In the genomic region with DNA sequence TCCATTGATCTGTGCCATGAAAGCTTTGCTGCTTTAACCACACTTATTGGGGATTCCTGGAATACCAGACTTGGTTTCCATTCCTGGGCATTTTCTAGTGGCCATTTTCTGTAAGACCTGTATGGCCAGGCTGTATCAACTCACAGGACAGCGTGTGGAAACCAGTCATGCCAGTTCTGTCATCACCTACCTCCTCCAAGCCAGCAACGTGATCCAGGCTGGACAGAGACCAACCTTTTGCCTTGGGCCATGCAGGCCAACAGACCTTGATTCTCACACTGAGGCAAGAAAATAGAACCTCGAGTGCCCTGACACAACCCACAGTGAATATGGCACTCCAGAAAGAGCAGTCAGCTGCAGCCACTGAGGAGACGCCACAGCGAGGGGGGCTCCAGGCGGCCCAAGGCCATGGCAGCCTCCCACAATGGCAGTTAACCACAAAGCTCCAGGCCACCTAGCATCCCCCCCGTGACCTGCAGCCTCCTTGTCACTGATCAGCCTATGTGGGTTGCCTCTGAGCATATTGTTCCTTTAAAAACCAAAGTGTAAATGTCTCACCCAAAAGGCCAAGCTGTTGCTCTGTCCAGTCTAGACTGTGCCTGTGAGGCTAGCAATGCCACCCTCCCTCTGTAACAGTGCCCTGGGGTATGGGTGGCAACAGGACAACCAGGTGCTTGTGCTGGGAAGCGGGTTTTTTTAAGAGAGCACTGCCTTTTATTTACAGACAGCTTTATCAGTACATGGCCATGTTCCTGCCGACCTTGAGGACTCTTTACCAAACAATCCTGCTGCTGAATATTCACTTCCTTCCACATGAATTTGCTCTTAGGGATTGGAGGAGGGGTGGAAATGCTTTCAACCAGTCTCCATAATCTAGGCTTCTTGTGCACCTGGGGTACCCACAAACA, we compare ENCODE assay signal across 8 cellular contexts.
A peak's percentile ranks its signal among the peaks of the same experiment; 100 is the strongest.
DNase-seq lines count a peak whose midpoint lies in the region; ATAC-seq and TF ChIP-seq lines count a peak whose summit lies in the region.

No MANE protein-coding gene starts in this region.

- H3K27me3 ChIP-seq in brain microvascular endothelial cell (replicated peaks) (no peaks in the 10 kb centered on the region), A673 (replicated peaks; ENCODE audit: insufficient read depth, low read depth, low read length, poor library complexity) (no peaks in the 10 kb centered on the region)

- peak; percentile 20; the same call in 1 of the 2 replicates for TF ChIP-seq RAD21 in Ishikawa (IDR thresholded peaks at IDR 0.05; ENCODE audit: low read depth)

- H3K27ac ChIP-seq in 22Rv1 (peak overlapping the region; percentile 91), brain microvascular endothelial cell (peak overlapping the region; percentile 83), A673 (ENCODE audit: low read depth, low read length, poor library complexity, severe bottlenecking) (no peak overlapping the region)

- 0 out of 2 replicates have a peak, but pooled peaks have one; percentile 42 for TF ChIP-seq EP300 in Ishikawa (IDR thresholded peaks at IDR 0.05; ENCODE audit: borderline replicate concordance)

- intact Hi-C loops in mucosa of descending colon (cut with DNase I, micrococcal nuclease) = no loop called here
- intact Hi-C loops in A673 (cut with micrococcal nuclease; ENCODE audit: unreplicated experiment) = no loop called here

- BruUV-seq in A673 (replicated peaks; lab: Mats Ljungman, UMichigan) = no TSS peak

- ATAC-seq in mucosa of descending colon = peak; percentile 65
- no peak for ATAC-seq in HG03196 (IDR thresholded peaks at IDR 0.05; ENCODE audit: unreplicated experiment)

- H3K9me3 ChIP-seq in mucosa of descending colon (no peaks in the 10 kb centered on the region), A673 (ENCODE audit: low read depth, low read length, poor library complexity, severe bottlenecking) (no peaks in the 10 kb centered on the region)

- no peaks in the 10 kb centered on the region for H3K36me3 ChIP-seq in brain microvascular endothelial cell (replicated peaks)
- no peaks in the 10 kb centered on the region for H3K36me3 ChIP-seq in mucosa of descending colon (ENCODE audit: low read depth)
- no peaks in the 10 kb centered on the region for H3K36me3 ChIP-seq in A673 (ENCODE audit: insufficient read depth, low read length, poor library complexity, severe bottlenecking)

- peaks cover 49% of the 10 kb centered on the region for H3K4me1 ChIP-seq in mucosa of descending colon (ENCODE audit: low read depth)
- H3K4me1 ChIP-seq in A673 (ENCODE audit: insufficient read depth, low read length, poor library complexity, severe bottlenecking) = peaks cover 12% of the 10 kb centered on the region

- H3K4me3 ChIP-seq in brain microvascular endothelial cell (ENCODE audit: low read depth, low read length) (no peak overlapping the region), mucosa of descending colon (no peak overlapping the region), A673 (ENCODE audit: low read depth, low read length, poor library complexity, severe bottlenecking) (no peak overlapping the region)

- in situ Hi-C loops in brain microvascular endothelial cell (cut with HindIII; ENCODE audit: low pct_ligation_motif_present, low sequenced_read_pairs) = no loop called here

- no peak for TF ChIP-seq CTCF in 22Rv1 (IDR thresholded peaks at IDR 0.05)
- TF ChIP-seq CTCF in brain microvascular endothelial cell (IDR thresholded peaks at IDR 0.05; ENCODE audit: low read depth, low read length, missing control alignments) = no peak
- no peak for TF ChIP-seq CTCF in mucosa of descending colon (IDR thresholded peaks at IDR 0.05)
- TF ChIP-seq CTCF in A673 (conservative IDR thresholded peaks at IDR 0.05; ENCODE audit: low read depth, low read length) = no peak

- CTCF ChIA-PET in A673 (lab: Charles Lee) = no interaction called here

- DNase-seq in brain microvascular endothelial cell (no peak), mucosa of descending colon (peak in 2 of 3 donors; percentile 47 to 52), iPS-NIHi7 (ENCODE audit: extremely low spot score) (no peak), A673 (ENCODE audit: low spot score) (no peak), NCI-H1436 treated with DMSO at 0.1 percent for 48 hours (lab: John Stamatoyannopoulos, UW) (no peak)

- POLR2A ChIA-PET in A673 (lab: Charles Lee; ENCODE audit: low non-redundant PET) = no interaction called here

TF ChIP-seq in Ishikawa, 13 proteins besides CTCF, POLR2A, EP300 and RAD21:
- TF ChIP-seq TAF1 (IDR thresholded peaks at IDR 0.05; ENCODE audit: low read depth) = no peak
- peak; percentile 77 for TF ChIP-seq YY1 (IDR thresholded peaks at IDR 0.05; ENCODE audit: low read depth)
- TF ChIP-seq, protein P1, sequence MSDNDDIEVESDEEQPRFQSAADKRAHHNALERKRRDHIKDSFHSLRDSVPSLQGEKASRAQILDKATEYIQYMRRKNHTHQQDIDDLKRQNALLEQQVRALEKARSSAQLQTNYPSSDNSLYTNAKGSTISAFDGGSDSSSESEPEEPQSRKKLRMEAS (IDR thresholded peaks at IDR 0.05) = peak; percentile 90
- TF ChIP-seq CEBPB (IDR thresholded peaks at IDR 0.05) = 0 out of 2 replicates have a peak, but pooled peaks have one; percentile 2
- TF ChIP-seq, protein P2, sequence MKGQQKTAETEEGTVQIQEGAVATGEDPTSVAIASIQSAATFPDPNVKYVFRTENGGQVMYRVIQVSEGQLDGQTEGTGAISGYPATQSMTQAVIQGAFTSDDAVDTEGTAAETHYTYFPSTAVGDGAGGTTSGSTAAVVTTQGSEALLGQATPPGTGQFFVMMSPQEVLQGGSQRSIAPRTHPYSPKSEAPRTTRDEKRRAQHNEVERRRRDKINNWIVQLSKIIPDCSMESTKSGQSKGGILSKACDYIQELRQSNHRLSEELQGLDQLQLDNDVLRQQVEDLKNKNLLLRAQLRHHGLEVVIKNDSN (IDR thresholded peaks at IDR 0.05) = peak; percentile 60
- no peak for TF ChIP-seq EGR1 (IDR thresholded peaks at IDR 0.05)
- no peak for TF ChIP-seq CREB1 (IDR thresholded peaks at IDR 0.05; ENCODE audit: low read depth)
- no peak for TF ChIP-seq ZBTB7A (IDR thresholded peaks at IDR 0.05; ENCODE audit: low read depth)
- peak; percentile 72 for TF ChIP-seq NFIC (IDR thresholded peaks at IDR 0.05)
- TF ChIP-seq, protein P3, sequence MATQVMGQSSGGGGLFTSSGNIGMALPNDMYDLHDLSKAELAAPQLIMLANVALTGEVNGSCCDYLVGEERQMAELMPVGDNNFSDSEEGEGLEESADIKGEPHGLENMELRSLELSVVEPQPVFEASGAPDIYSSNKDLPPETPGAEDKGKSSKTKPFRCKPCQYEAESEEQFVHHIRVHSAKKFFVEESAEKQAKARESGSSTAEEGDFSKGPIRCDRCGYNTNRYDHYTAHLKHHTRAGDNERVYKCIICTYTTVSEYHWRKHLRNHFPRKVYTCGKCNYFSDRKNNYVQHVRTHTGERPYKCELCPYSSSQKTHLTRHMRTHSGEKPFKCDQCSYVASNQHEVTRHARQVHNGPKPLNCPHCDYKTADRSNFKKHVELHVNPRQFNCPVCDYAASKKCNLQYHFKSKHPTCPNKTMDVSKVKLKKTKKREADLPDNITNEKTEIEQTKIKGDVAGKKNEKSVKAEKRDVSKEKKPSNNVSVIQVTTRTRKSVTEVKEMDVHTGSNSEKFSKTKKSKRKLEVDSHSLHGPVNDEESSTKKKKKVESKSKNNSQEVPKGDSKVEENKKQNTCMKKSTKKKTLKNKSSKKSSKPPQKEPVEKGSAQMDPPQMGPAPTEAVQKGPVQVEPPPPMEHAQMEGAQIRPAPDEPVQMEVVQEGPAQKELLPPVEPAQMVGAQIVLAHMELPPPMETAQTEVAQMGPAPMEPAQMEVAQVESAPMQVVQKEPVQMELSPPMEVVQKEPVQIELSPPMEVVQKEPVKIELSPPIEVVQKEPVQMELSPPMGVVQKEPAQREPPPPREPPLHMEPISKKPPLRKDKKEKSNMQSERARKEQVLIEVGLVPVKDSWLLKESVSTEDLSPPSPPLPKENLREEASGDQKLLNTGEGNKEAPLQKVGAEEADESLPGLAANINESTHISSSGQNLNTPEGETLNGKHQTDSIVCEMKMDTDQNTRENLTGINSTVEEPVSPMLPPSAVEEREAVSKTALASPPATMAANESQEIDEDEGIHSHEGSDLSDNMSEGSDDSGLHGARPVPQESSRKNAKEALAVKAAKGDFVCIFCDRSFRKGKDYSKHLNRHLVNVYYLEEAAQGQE (IDR thresholded peaks at IDR 0.05; ENCODE audit: low read depth) = peak; percentile 63
- TF ChIP-seq TCF12 (IDR thresholded peaks at IDR 0.05; ENCODE audit: low read depth) = peak; percentile 67
- TF ChIP-seq FOXM1 (IDR thresholded peaks at IDR 0.05; ENCODE audit: borderline replicate concordance, low read depth) = peak; percentile 19; the same call in 1 of the 2 replicates
- TF ChIP-seq TEAD4 (IDR thresholded peaks at IDR 0.05) = peak; percentile 58

Comparison
In these comparisons a context has a peak if more than half of its experiments do, and no peak if none do; other contexts are left out.
1. DNase-seq: peak in mucosa of descending colon (2 of 3); none in brain microvascular endothelial cell (single experiment), iPS-NIHi7 (single experiment), A673 (single experiment) and NCI-H1436 treated with DMSO at 0.1 percent for 48 hours (single experiment).